Comparison of ENCODE assay signal across 1 cellular context in genomic region chr1:2554621-2555387, GRCh38.
TF ChIP-seq lines count a peak whose summit lies in the region.

No MANE protein-coding gene starts in this region.

TF ChIP-seq in WTC11, 78 proteins besides CTCF, POLR2A, EP300 and RAD21 (continued from another document):
- TF ChIP-seq PRDM15 (CRISPR knock-in tag; IDR thresholded peaks at IDR 0.05) (no peak), ETV6 (CRISPR knock-in tag; IDR thresholded peaks at IDR 0.05) (no peak)
TF ChIP-seq in WTC11: peak in this region for 0.
